ENCODE assay signal across 8 cellular contexts in genomic region chr16:57185446-57185944, GRCh38. TPM values are rescaled to one million over a fixed set of nuclear protein-coding genes. Genes with fewer than 3 reads are reported as not detected.
A peak's percentile ranks its signal among the peaks of the same experiment; 100 is the strongest.
DNase-seq lines count a peak whose midpoint lies in the region; ATAC-seq and TF ChIP-seq lines count a peak whose summit lies in the region.

No MANE protein-coding gene starts in this region.

- no peaks in the 10 kb centered on the region for H3K27me3 Mint-ChIP-seq in chondrocyte (ENCODE audit: low read depth)
- no peaks in the 10 kb centered on the region for H3K27me3 Mint-ChIP-seq in stimulated activated memory B cell treated with anti-CD40 and anti-IgM and Interleukin-4, amounts not matched to agents 10 μg/mL and 1 μg/mL and 100 μg/mL, for 72 hours

- peaks cover 22% of the 10 kb centered on the region for H3K4me1 ChIP-seq in PC-3 (ENCODE audit: insufficient read depth, low read length)

- no peaks in the 10 kb centered on the region for H3K27me3 ChIP-seq in PC-3 (ENCODE audit: low read length)

- H3K9me3 Mint-ChIP-seq in chondrocyte (ENCODE audit: low read depth) = no peaks in the 10 kb centered on the region
- no peaks in the 10 kb centered on the region for H3K9me3 Mint-ChIP-seq in stimulated activated memory B cell treated with anti-CD40 and anti-IgM and Interleukin-4, amounts not matched to agents 10 μg/mL and 1 μg/mL and 100 μg/mL, for 72 hours

- CTCF ChIA-PET in PC-3 (lab: Charles Lee) = interaction anchor here (0.6 kb wide), 1 partner anchor 95 kb away, joined by 3 read pairs; no protein-coding TSS in a partner anchor

- H3F3A ChIP-seq in PC-3 (ENCODE audit: low read length, unreplicated experiment) = no peaks in the 10 kb centered on the region

- H3K27ac Mint-ChIP-seq in chondrocyte (ENCODE audit: unreplicated experiment) = peak overlapping the region; percentile 98
- peak overlapping the region; percentile 95 for H3K27ac Mint-ChIP-seq in stimulated activated memory B cell treated with anti-CD40 and anti-IgM and Interleukin-4, amounts not matched to agents 10 μg/mL and 1 μg/mL and 100 μg/mL, for 72 hours

- no peaks in the 10 kb centered on the region for H4K20me1 ChIP-seq in PC-3 (ENCODE audit: low read length)

- peak overlapping the region; percentile 96 for H3K9ac ChIP-seq in PC-3 (ENCODE audit: low read length)

- intact Hi-C loops in PC-3 (cut with micrococcal nuclease) = no loop called here

- in situ Hi-C loops in GM13976 (cut with MboI; ENCODE audit: low sequenced_read_pairs, unreplicated experiment) = no loop called here

- DNase-seq in Ammon's horn (ENCODE audit: low spot score) (peak; percentile 64), GM13976 (ENCODE audit: low spot score) (peak; percentile 61), PC-3 (peak; percentile 64), chondrocyte (ENCODE audit: low spot score) (no peak), kidney tubule cell (ENCODE audit: low spot score) (peak; percentile 78), NCI-H187 treated with DMSO at 0.1 percent for 48 hours (lab: John Stamatoyannopoulos, UW) (no peak)

- POLR2A ChIA-PET in PC-3 (lab: Charles Lee; ENCODE audit: unreplicated experiment) = interaction anchor here (1.0 kb wide), 1 partner anchor 9 kb away, joined by 4 read pairs; no protein-coding TSS in a partner anchor

- H3K9me3 ChIP-seq in PC-3 (ENCODE audit: low read length) = 0 out of 2 replicates have a peak, but pooled peaks cover 6% of the 10 kb centered on the region

- TSS peak; percentile 71 for BruUV-seq in PC-3 (replicated peaks; lab: Mats Ljungman, UMichigan)

- H3K4me2 ChIP-seq in PC-3 (ENCODE audit: low read length) = peak overlapping the region; percentile 98

- no peaks in the 10 kb centered on the region for H3K36me3 Mint-ChIP-seq in chondrocyte (ENCODE audit: low read depth)
- no peaks in the 10 kb centered on the region for H3K36me3 Mint-ChIP-seq in stimulated activated memory B cell treated with anti-CD40 and anti-IgM and Interleukin-4, amounts not matched to agents 10 μg/mL and 1 μg/mL and 100 μg/mL, for 72 hours

- H3K4me3 Mint-ChIP-seq in chondrocyte (ENCODE audit: unreplicated experiment) = peak overlapping the region; percentile 98
- H3K4me3 Mint-ChIP-seq in stimulated activated memory B cell treated with anti-CD40 and anti-IgM and Interleukin-4, amounts not matched to agents 10 μg/mL and 1 μg/mL and 100 μg/mL, for 72 hours = peak overlapping the region; percentile 94

- H3K9me2 ChIP-seq in PC-3 (replicated peaks; ENCODE audit: low read length) = no peaks in the 10 kb centered on the region

- peak overlapping the region; percentile 85 for H2AFZ ChIP-seq in PC-3 (ENCODE audit: low read length)

- no peaks in the 10 kb centered on the region for H3K36me3 ChIP-seq in PC-3 (ENCODE audit: low read depth, low read length)

- TF ChIP-seq CTCF in GM13976 (IDR thresholded peaks at IDR 0.05; ENCODE audit: borderline replicate concordance, control extremely low read depth, extremely low read depth, insufficient read depth, missing control alignments) (no peak), PC-3 (conservative IDR thresholded peaks at IDR 0.05; ENCODE audit: low read depth, low read length) (no peak), chondrocyte (IDR thresholded peaks at IDR 0.05) (no peak)

- H3K79me2 ChIP-seq in PC-3 (ENCODE audit: low read length) = peaks cover 94% of the 10 kb centered on the region

- peak overlapping the region; percentile 99 for H3K4me3 ChIP-seq in PC-3 (ENCODE audit: low read length)

- peak; percentile 32 for ATAC-seq in HG02840 (IDR thresholded peaks at IDR 0.05; ENCODE audit: low FRiP score, unreplicated experiment)
- ATAC-seq in PC-3 = peak; percentile 12
- ATAC-seq in stimulated activated memory B cell treated with anti-CD40 and anti-IgM and Interleukin-4, amounts not matched to agents 10 μg/mL and 1 μg/mL and 100 μg/mL, for 72 hours = peak; percentile 58

- peaks cover 47% of the 10 kb centered on the region for H3K4me1 Mint-ChIP-seq in chondrocyte (ENCODE audit: low read depth)
- H3K4me1 Mint-ChIP-seq in stimulated activated memory B cell treated with anti-CD40 and anti-IgM and Interleukin-4, amounts not matched to agents 10 μg/mL and 1 μg/mL and 100 μg/mL, for 72 hours = peaks cover 69% of the 10 kb centered on the region

- peak overlapping the region; percentile 78 for H3K27ac ChIP-seq in PC-3 (ENCODE audit: low read length)

RNA-seq across cellular contexts. Expression of gene PSME3IP1, which starts 0.3 kb away (rescaled TPM):
- 45.6 and 56.4 TPM in 2 replicates for total RNA-seq in PC-3 (2014; rRNA removed)
- 51.3 to 65.5 TPM (median 56.8 TPM) in 3 replicates for total RNA-seq in chondrocyte

RNA-seq across cellular contexts. Expression of gene RSPRY1, which starts 0.6 kb away (rescaled TPM):
- total RNA-seq in PC-3 (2014; rRNA removed) (17.5 and 18.3 TPM in 2 replicates), chondrocyte (38.9 to 48.7 TPM (median 42.6 TPM) in 3 replicates)

RNA-seq across cellular contexts. Expression of gene ARL2BP, which starts 59.6 kb away (rescaled TPM):
- total RNA-seq in PC-3 (2014; rRNA removed) (35.3 and 38.4 TPM in 2 replicates), chondrocyte (69.5 to 89.1 TPM (median 70.1 TPM) in 3 replicates)

Comparison
In these comparisons a context has a peak if more than half of its experiments do, and no peak if none do; other contexts are left out.
1. DNase-seq: peak in Ammon's horn (single experiment), GM13976 (single experiment), PC-3 (single experiment) and kidney tubule cell (single experiment); none in chondrocyte (single experiment) and NCI-H187 treated with DMSO at 0.1 percent for 48 hours (single experiment).
2. Peak in every context shown above with its lines, with median percentiles within 50 percentile points of each other: ATAC-seq.